9 cellular contexts compared by ENCODE assay signal in genomic region chr17:58679263-58680037, GRCh38. TPM values are rescaled to one million over a fixed set of nuclear protein-coding genes. Genes with fewer than 3 reads are reported as not detected.
DNase-seq lines count a peak whose midpoint lies in the region; ATAC-seq, FAIRE-seq and TF ChIP-seq lines count a peak whose summit lies in the region.
"Had no signal": no experiment of that assay in that cellular context is flagged by ENCODE, and none has a peak within 500 bp of the region (broad histone marks: within the 10 kb centered on the region; RNA-seq: fewer than 3 reads in every experiment).

No MANE protein-coding gene starts in this region.

- H3K36me3 ChIP-seq in A673 (ENCODE audit: insufficient read depth, low read length, poor library complexity, severe bottlenecking) = no peaks in the 10 kb centered on the region
- H3K36me3 ChIP-seq in transverse colon = no peaks in the 10 kb centered on the region
- H3K36me3 ChIP-seq in sigmoid colon = no peaks in the 10 kb centered on the region

- in situ Hi-C loops in transverse colon (cut with MboI; ENCODE audit: low pct_ligation_motif_present in 1 of 4, low pct_unique_long_range_greater_than_20kb in 1 of 4, low sequenced_read_pairs in 3 of 4) = no loop called here

- no peak overlapping the region for H3K23ac ChIP-seq in H9 (ENCODE audit: insufficient read length, low read depth, low read length)

- H3K23me2 ChIP-seq in H9 (ENCODE audit: insufficient read length, low read depth, low read length, poor library complexity, severe bottlenecking) = no peaks in the 10 kb centered on the region

- no peak overlapping the region for H3K4ac ChIP-seq in H9 (ENCODE audit: low read depth, low read length)

- peak overlapping the region; percentile 7 to 83 (median 70); a peak in 5 of 7 replicates for H3K27ac Mint-ChIP-seq in H9

- no peak overlapping the region for H4K91ac ChIP-seq in H9 (ENCODE audit: insufficient read length, low read depth, low read length)

- H3K9me3 Mint-ChIP-seq in H9 = no peaks in the 10 kb centered on the region
- H3K9me3 Mint-ChIP-seq in activated T-cell treated with anti-CD3 and anti-CD28 coated beads, Interleukin-2, amount 50 U/mL, for 4 hours = no peaks in the 10 kb centered on the region

- H2BK120ac ChIP-seq in H9 (ENCODE audit: low read depth, low read length, poor library complexity, severe bottlenecking) = no peak overlapping the region

- H3K79me1 ChIP-seq in H9 (ENCODE audit: insufficient read depth, low read depth, low read length, poor library complexity, severe bottlenecking) = no peaks in the 10 kb centered on the region

- peaks cover 2 to 5% of the 10 kb centered on the region in 2 experiments; a peak in 1 of 4 replicates for H3K4me1 Mint-ChIP-seq in H9
- H3K4me1 Mint-ChIP-seq in activated T-cell treated with anti-CD3 and anti-CD28 coated beads, Interleukin-2, amount 50 U/mL, for 4 hours (ENCODE audit: low read depth) = no peaks in the 10 kb centered on the region

- H2BK5ac ChIP-seq in H9 (ENCODE audit: insufficient read length, low read length) = no peak overlapping the region

- POLR2A ChIA-PET in A673 (lab: Charles Lee; ENCODE audit: low non-redundant PET) = interaction anchor here (0.6 kb wide), 1 partner anchor 88 kb away, joined by 10 read pairs; no protein-coding TSS in a partner anchor

- no peak overlapping the region for H2AK5ac ChIP-seq in H9 (ENCODE audit: insufficient read length, low read length)

- CTCF ChIA-PET in A673 (lab: Charles Lee) = no interaction called here

- H3K56ac ChIP-seq in H9 (ENCODE audit: insufficient read length, low read depth, low read length) = no peak overlapping the region

- H3K27ac ChIP-seq in A673 (ENCODE audit: low read depth, low read length, poor library complexity, severe bottlenecking) (no peak overlapping the region), H9 (ENCODE audit: insufficient read length, low read depth, low read length) (no peak overlapping the region), transverse colon (no peak overlapping the region), sigmoid colon (no peak overlapping the region)

- H3K4me3 Mint-ChIP-seq in H9 = no peak overlapping the region; a peak in 1 of 5 replicates
- no peak overlapping the region for H3K4me3 Mint-ChIP-seq in activated T-cell treated with anti-CD3 and anti-CD28 coated beads, Interleukin-2, amount 50 U/mL, for 4 hours

- no peak for ATAC-seq in activated T-cell treated with anti-CD3 and anti-CD28 coated beads, Interleukin-2, amount 50 U/mL, for 4 hours

- no peak overlapping the region for H3K4me3 ChIP-seq in A673 (ENCODE audit: low read depth, low read length, poor library complexity, severe bottlenecking)
- H3K4me3 ChIP-seq in transverse colon = no peak overlapping the region
- H3K4me3 ChIP-seq in sigmoid colon = no peak overlapping the region

- no TSS peak for BruUV-seq in A673 (replicated peaks; lab: Mats Ljungman, UMichigan)

- H3K27me3 Mint-ChIP-seq in H9 (ENCODE audit: low read depth) = no peaks in the 10 kb centered on the region
- peaks cover 3% of the 10 kb centered on the region for H3K27me3 Mint-ChIP-seq in activated T-cell treated with anti-CD3 and anti-CD28 coated beads, Interleukin-2, amount 50 U/mL, for 4 hours (ENCODE audit: low read depth)

- H3K36me3 Mint-ChIP-seq in H9 (ENCODE audit: insufficient read depth in 1 of 3, low read depth in 3 of 3) = no peaks in the 10 kb centered on the region
- no peaks in the 10 kb centered on the region for H3K36me3 Mint-ChIP-seq in activated T-cell treated with anti-CD3 and anti-CD28 coated beads, Interleukin-2, amount 50 U/mL, for 4 hours (ENCODE audit: insufficient read depth)

- TF ChIP-seq EP300 in transverse colon (IDR thresholded peaks at IDR 0.05; ENCODE audit: low read depth) = no peak
- no peak for TF ChIP-seq EP300 in sigmoid colon (IDR thresholded peaks at IDR 0.05)

- no peak overlapping the region for H3T11ph ChIP-seq in H9 (ENCODE audit: low read length)

- no peak overlapping the region for H2BK12ac ChIP-seq in H9 (ENCODE audit: insufficient read length, low read depth, low read length)

- H4K20me1 ChIP-seq in H9 (ENCODE audit: control insufficient read depth, insufficient read depth, insufficient read length) = no peaks in the 10 kb centered on the region

- H2BK15ac ChIP-seq in H9 (ENCODE audit: low read depth, low read length) = no peak overlapping the region

- H3K4me1 ChIP-seq in A673 (ENCODE audit: insufficient read depth, low read length, poor library complexity, severe bottlenecking) (no peaks in the 10 kb centered on the region), H9 (ENCODE audit: insufficient read depth, low read length) (no peaks in the 10 kb centered on the region), transverse colon (no peaks in the 10 kb centered on the region), sigmoid colon (no peaks in the 10 kb centered on the region)

- H3K14ac ChIP-seq in H9 (ENCODE audit: insufficient read depth, low read length) = no peak overlapping the region

- H3K4me2 ChIP-seq in H9 (ENCODE audit: insufficient read depth, insufficient read length, low read length) = no peak overlapping the region

- no peaks in the 10 kb centered on the region for H3K9me3 ChIP-seq in A673 (ENCODE audit: low read depth, low read length, poor library complexity, severe bottlenecking)
- H3K9me3 ChIP-seq in H9 (ENCODE audit: control insufficient read depth, low read depth, low read length) = no peaks in the 10 kb centered on the region
- H3K9me3 ChIP-seq in transverse colon = no peaks in the 10 kb centered on the region
- no peaks in the 10 kb centered on the region for H3K9me3 ChIP-seq in sigmoid colon

- no peaks in the 10 kb centered on the region for H3K79me2 ChIP-seq in H9 (ENCODE audit: insufficient read depth, low read length)

- H2BK20ac ChIP-seq in H9 (ENCODE audit: low read depth, low read length, poor library complexity, severe bottlenecking) = no peak overlapping the region

- TF ChIP-seq POLR2A in transverse colon (IDR thresholded peaks at IDR 0.05) (no peak), sigmoid colon (IDR thresholded peaks at IDR 0.05) (no peak)

- intact Hi-C loops in A673 (cut with micrococcal nuclease; ENCODE audit: unreplicated experiment) (no loop called here), transverse colon (cut with DNase I; ENCODE audit: low total_unique reads) (no loop called here), sigmoid colon (cut with DNase I) (no loop called here)

- no peak overlapping the region for H4K8ac ChIP-seq in H9 (replicated peaks; ENCODE audit: insufficient read length, low read depth, low read length)

- H3K27me3 ChIP-seq in A673 (replicated peaks; ENCODE audit: insufficient read depth, low read depth, low read length, poor library complexity) (no peaks in the 10 kb centered on the region), H9 (ENCODE audit: insufficient read depth, low read length) (no peaks in the 10 kb centered on the region), transverse colon (peaks cover 6% of the 10 kb centered on the region), sigmoid colon (no peaks in the 10 kb centered on the region)

- H2AFZ ChIP-seq in H9 (ENCODE audit: low read length) = no peak overlapping the region

- FAIRE-seq in RCC 7860 (lab: Jason Lieb, UNC) = no peak

- WGBS in H9 (ENCODE audit: extremely low coverage, insufficient read length, low lambda C conversion rate) = no CpG with 5 or more reads among the region's 12 CpGs
- 49 to 53% methylated on average over 10 to 12 of the region's 12 CpGs for WGBS in transverse colon (ENCODE audit: low coverage in 1 of 2), 2 donors
- 45 to 64% methylated on average over 12 of the region's 12 CpGs for WGBS in sigmoid colon, 2 donors

- no peak overlapping the region for H3K9ac ChIP-seq in H9 (ENCODE audit: extremely low read depth, insufficient read length, low read length)

- peak; percentile 29 for DNase-seq in A673 (ENCODE audit: low spot score)
- DNase-seq in H9 = peak; percentile 67
- peak; percentile 56 for DNase-seq in RCC 7860 (ENCODE audit: low spot score)
- peak; percentile 74 for DNase-seq in foreskin melanocyte
- no peak for DNase-seq in transverse colon
- DNase-seq in DMS79 treated with DMSO at 0.1 percent for 48 hours (lab: John Stamatoyannopoulos, UW) = no peak
- no peak for DNase-seq in activated T-cell treated with anti-CD3 and anti-CD28 coated beads, Interleukin-2, amount 50 U/mL, for 4 hours
- DNase-seq in sigmoid colon = no peak
- DNase-seq: kidney glomerular epithelial cell had no signal

- TF ChIP-seq CTCF in A673 (conservative IDR thresholded peaks at IDR 0.05; ENCODE audit: low read depth, low read length) = no peak
- no peak for TF ChIP-seq CTCF in H9 (conservative IDR thresholded peaks at IDR 0.05)
- no peak for TF ChIP-seq CTCF in transverse colon (IDR thresholded peaks at IDR 0.05)
- no peak for TF ChIP-seq CTCF in sigmoid colon (IDR thresholded peaks at IDR 0.05)

- H4K5ac ChIP-seq in H9 (ENCODE audit: insufficient read length, low read depth, low read length) = no peak overlapping the region

- H3K18ac ChIP-seq in H9 (ENCODE audit: insufficient read length, low read depth, low read length) = no peak overlapping the region

RNA-seq across cellular contexts. Expression of gene TEX14, which starts 12.4 kb away (rescaled TPM):
- total RNA-seq in A673 (2021) (0.26 and 0.50 TPM in 2 replicates), H9 (2021) (0.31 and 0.55 TPM in 2 replicates), transverse colon (under 1 TPM in 1 of 4 donors, not detected in 3; 0.27 TPM), sigmoid colon (under 1 TPM; 0.14 to 0.36 (median 0.30) TPM)
- under 1 TPM; 0.20 to 0.43 (median 0.29) TPM for total RNA-seq in activated T-cell treated with anti-CD3 and anti-CD28 coated beads, Interleukin-2, amount 50 U/mL, for 4 hours
- polyA plus RNA-seq in sigmoid colon = under 1 TPM in 1 of 3 donors, not detected in 2; 0.09 TPM

RNA-seq across cellular contexts. Expression of gene RAD51C, which starts 13.0 kb away (rescaled TPM):
- total RNA-seq in A673 (2021) = 79.8 and 80.4 TPM in 2 replicates
- 11.3 and 16.3 TPM in 2 replicates for total RNA-seq in H9 (2021)
- total RNA-seq in transverse colon = 10 to 100 TPM in 2 of 4 donors, 1 to 10 TPM in 2; 4.9 to 37.0 (median 9.2) TPM
- total RNA-seq in activated T-cell treated with anti-CD3 and anti-CD28 coated beads, Interleukin-2, amount 50 U/mL, for 4 hours = 10 to 100 TPM; 57.4 to 68.5 (median 59.9) TPM
- total RNA-seq in sigmoid colon = 10 to 100 TPM; 16.8 to 25.2 (median 19.0) TPM
- polyA plus RNA-seq in sigmoid colon = 10 to 100 TPM in 1 of 3 donors, 1 to 10 TPM in 2; 6.0 to 20.1 (median 9.0) TPM

Comparison
In these comparisons a context has a peak if more than half of its experiments do, and no peak if none do; other contexts are left out.
1. DNase-seq: peak in A673 (single experiment), H9 (single experiment), RCC 7860 (single experiment) and foreskin melanocyte (single experiment); none in transverse colon (single experiment), DMS79 treated with DMSO at 0.1 percent for 48 hours (single experiment), activated T-cell treated with anti-CD3 and anti-CD28 coated beads, Interleukin-2, amount 50 U/mL, for 4 hours (single experiment) and sigmoid colon (single experiment).